Comparison of ENCODE assay signal across 23 cellular contexts in genomic region chr20:53894707-53895384, GRCh38.
DNase-seq lines count a peak whose midpoint lies in the region; ATAC-seq, FAIRE-seq and TF ChIP-seq lines count a peak whose summit lies in the region.
"Had no signal": no experiment of that assay in that cellular context is flagged by ENCODE, and none has a peak within 500 bp of the region (broad histone marks: within the 10 kb centered on the region; RNA-seq: fewer than 3 reads in every experiment).

No MANE protein-coding gene starts in this region.

- no peak for TF ChIP-seq CTCF in OCI-LY1 (IDR thresholded peaks at IDR 0.05; ENCODE audit: low read length)
- TF ChIP-seq CTCF in GM12878 (IDR thresholded peaks at IDR 0.05 in 2 of 3, conservative IDR thresholded peaks at IDR 0.05 in 1 of 3; ENCODE audit: control insufficient read depth in 2 of 3, extremely low read depth in 1 of 3, insufficient read depth in 1 of 3, low read depth in 3 of 3, low read length in 3 of 3), result no peak
- no peak for TF ChIP-seq CTCF in gastrocnemius medialis (IDR thresholded peaks at IDR 0.05 in 4 of 5, conservative IDR thresholded peaks at IDR 0.05 in 1 of 5)

- no peaks in the 10 kb centered on the region for H4K20me1 ChIP-seq in OCI-LY1 (ENCODE audit: insufficient read depth, low read length)
- H4K20me1 ChIP-seq in GM12878 (ENCODE audit: control insufficient read depth, insufficient read depth), result no peaks in the 10 kb centered on the region

- peaks cover 2% of the 10 kb centered on the region for H3K36me3 Mint-ChIP-seq in T-helper 1 cell treated with Interleukin-12 subunit alpha and Interleukin-12 subunit beta and Interleukin-4 antibody, amounts not matched to agents 30 μg/mL and 1 μg/mL, for 36 hours (ENCODE audit: low read depth)
- no peaks in the 10 kb centered on the region for H3K36me3 Mint-ChIP-seq in CD4-positive, CD25-positive, alpha-beta regulatory T cell
- H3K36me3 Mint-ChIP-seq: type B pancreatic cell had no signal

- H3K9ac ChIP-seq in OCI-LY1 (ENCODE audit: low read length), result peak overlapping the region; percentile 77
- H3K9ac ChIP-seq in GM12878 (ENCODE audit: control insufficient read depth, insufficient read depth, low read length), result peak overlapping the region; percentile 16

- no peak overlapping the region for H2AFZ ChIP-seq in OCI-LY1 (ENCODE audit: low read length)
- peak overlapping the region; percentile 60 for H2AFZ ChIP-seq in GM12878 (ENCODE audit: control insufficient read depth, low read depth, low read length)

- intact Hi-C loops in GM12878 (cut with micrococcal nuclease; ENCODE audit: unreplicated experiment) (no loop called here), gastrocnemius medialis (cut with DNase I; ENCODE audit: low total_unique reads) (no loop called here)

- in situ Hi-C loops in GM12878 (cut with MboI), result no loop called here
- in situ Hi-C loops in gastrocnemius medialis (cut with MboI; ENCODE audit: low sequenced_read_pairs in 4 of 4), result no loop called here

- peaks cover 11% of the 10 kb centered on the region for H3F3A ChIP-seq in OCI-LY1 (ENCODE audit: insufficient read depth, low read length)

- CTCF ChIA-PET in GM12878 (lab: Yijun Ruan, JAX), result interaction anchor here (0.6 to 3.0 kb wide), 15 partner anchors 9 to 306 kb away, joined by 3 to 18 read pairs (median 4); no protein-coding TSS in a partner anchor

- RAD21 ChIA-PET in GM12878 (lab: Charles Lee; ENCODE audit: unreplicated experiment), result interaction anchor here (0.6 to 3.0 kb wide), 25 partner anchors 11 to 348 kb away, joined by 3 to 59 read pairs (median 4); no protein-coding TSS in a partner anchor

- H3K9me2 ChIP-seq in OCI-LY1 (ENCODE audit: low read depth, low read length), result no peaks in the 10 kb centered on the region

- H3K4me2 ChIP-seq in OCI-LY1 (ENCODE audit: low read length) (peak overlapping the region; percentile 60), GM12878 (ENCODE audit: control insufficient read depth, insufficient read depth) (peak overlapping the region; percentile 79)

- no peaks in the 10 kb centered on the region for H3K9me3 ChIP-seq in CD4-positive, CD25-positive, alpha-beta regulatory T cell (ENCODE audit: control insufficient read depth in 2 of 2, low read length in 2 of 2)
- no peaks in the 10 kb centered on the region for H3K9me3 ChIP-seq in OCI-LY1 (ENCODE audit: low read length)
- no peaks in the 10 kb centered on the region for H3K9me3 ChIP-seq in GM12878 (replicated peaks; ENCODE audit: control insufficient read depth, insufficient read depth, low read length)
- H3K9me3 ChIP-seq in gastrocnemius medialis, result no peaks in the 10 kb centered on the region
- H3K9me3 ChIP-seq: HAP-1 had no signal

- no TSS peak for BruUV-seq in GM12878 (replicated peaks; lab: Mats Ljungman, UMichigan)

- H3K4me3 ChIP-seq in CD4-positive, CD25-positive, alpha-beta regulatory T cell (ENCODE audit: low read depth, low read length), result no peak overlapping the region
- H3K4me3 ChIP-seq in OCI-LY1 (ENCODE audit: low read depth, low read length, poor library complexity, severe bottlenecking) (peak overlapping the region; percentile 25), GM12878 (peak overlapping the region; percentile 14; the same call in 1 of the 2 replicates), gastrocnemius medialis (no peak overlapping the region), H7 (ENCODE audit: insufficient read depth, low read depth, low read length) (no peak overlapping the region)
- H3K4me3 ChIP-seq: HAP-1 had no signal

- WGBS in GM12878 (ENCODE audit: insufficient coverage, insufficient replicate concordance, low lambda C conversion rate, missing lambda C conversion rate), result 4% methylated on average over 8 of the region's 8 CpGs

- H3K27ac ChIP-seq in CD4-positive, CD25-positive, alpha-beta regulatory T cell (ENCODE audit: insufficient read depth, low read length, poor library complexity, severe bottlenecking), result no peak overlapping the region
- H3K27ac ChIP-seq in OCI-LY1 (ENCODE audit: low read depth, low read length, poor library complexity, severe bottlenecking) (peak overlapping the region; percentile 99), GM12878 (ENCODE audit: control insufficient read depth, insufficient read depth) (peak overlapping the region; percentile 98), gastrocnemius medialis (no peak overlapping the region)
- H3K27ac ChIP-seq: 22Rv1 had no signal

- H3K27ac Mint-ChIP-seq in T-helper 1 cell treated with Interleukin-12 subunit alpha and Interleukin-12 subunit beta and Interleukin-4 antibody, amounts not matched to agents 30 μg/mL and 1 μg/mL, for 36 hours, result peak overlapping the region; percentile 27
- H3K27ac Mint-ChIP-seq in CD4-positive, CD25-positive, alpha-beta regulatory T cell, result peak overlapping the region in 2 of 3 donors; percentile 9 to 43
- H3K27ac Mint-ChIP-seq: type B pancreatic cell had no signal

- POLR2A ChIA-PET in GM12878 (lab: Charles Lee), result interaction anchor here (0.5 to 2.1 kb wide), 19 partner anchors 8 to 245 kb away, joined by 3 to 24 read pairs (median 4); no protein-coding TSS in a partner anchor

- TF ChIP-seq EP300 in GM12878 (IDR thresholded peaks at IDR 0.05; ENCODE audit: borderline replicate concordance in 1 of 2, control insufficient read depth in 1 of 2, low read depth in 2 of 2, low read length in 2 of 2), result no peak

- no peaks in the 10 kb centered on the region for H3K36me3 ChIP-seq in CD4-positive, CD25-positive, alpha-beta regulatory T cell (ENCODE audit: control insufficient read depth, insufficient read depth, low read length)
- no peaks in the 10 kb centered on the region for H3K36me3 ChIP-seq in OCI-LY1 (ENCODE audit: insufficient read depth, low read length)
- no peaks in the 10 kb centered on the region for H3K36me3 ChIP-seq in GM12878 (ENCODE audit: control insufficient read depth in 2 of 2, insufficient read depth in 2 of 2, low read length in 1 of 2)
- H3K36me3 ChIP-seq in gastrocnemius medialis, result no peaks in the 10 kb centered on the region
- no peaks in the 10 kb centered on the region for H3K36me3 ChIP-seq in H7 (replicated peaks; ENCODE audit: control insufficient read depth, insufficient read depth, low read length)
- H3K36me3 ChIP-seq: HAP-1 had no signal

- no peak for TF ChIP-seq RAD21 in GM12878 (IDR thresholded peaks at IDR 0.05; ENCODE audit: insufficient read depth, low read depth, low read length)

- no peak for TF ChIP-seq POLR2A in GM12878 (IDR thresholded peaks at IDR 0.05; ENCODE audit: low read depth, low read length)
- no peak for TF ChIP-seq POLR2A in gastrocnemius medialis (IDR thresholded peaks at IDR 0.05)

- DNase-seq in T-helper 1 cell (no peak), GM12878 (ENCODE audit: low read depth, low spot score) (no peak), 8988T (no peak), gastrocnemius medialis (no peak), H7 (no peak)
- no peak for DNase-seq in CD4-positive, CD25-positive, alpha-beta regulatory T cell
- DNase-seq: activated CD4-positive, CD25-positive, alpha-beta regulatory T cell; activated T-cell treated with anti-CD3 and anti-CD28 coated beads, Interleukin-2, amount 50 U/mL, for 4 hours; Caco-2; DND-41; left ventricle myocardium superior; NCI-H82; OCI-M1 had no signal

- H3K27me3 ChIP-seq in CD4-positive, CD25-positive, alpha-beta regulatory T cell (ENCODE audit: control insufficient read depth, insufficient read depth, low read length), result no peaks in the 10 kb centered on the region
- H3K27me3 ChIP-seq in OCI-LY1 (ENCODE audit: insufficient read depth, low read length), result no peaks in the 10 kb centered on the region
- H3K27me3 ChIP-seq in GM12878 (replicated peaks in 1 of 2; ENCODE audit: control insufficient read depth in 2 of 2, insufficient read depth in 2 of 2, low read length in 1 of 2), result no peaks in the 10 kb centered on the region
- H3K27me3 ChIP-seq in gastrocnemius medialis, result no peaks in the 10 kb centered on the region
- no peaks in the 10 kb centered on the region for H3K27me3 ChIP-seq in H7 (ENCODE audit: control insufficient read depth, insufficient read depth, low read length)

- H3K4me3 Mint-ChIP-seq in T-helper 1 cell treated with Interleukin-12 subunit alpha and Interleukin-12 subunit beta and Interleukin-4 antibody, amounts not matched to agents 30 μg/mL and 1 μg/mL, for 36 hours, result no peak overlapping the region
- H3K4me3 Mint-ChIP-seq in CD4-positive, CD25-positive, alpha-beta regulatory T cell, result peak overlapping the region in 1 of 4 donors; percentile 41
- H3K4me3 Mint-ChIP-seq: activated T-cell treated with anti-CD3 and anti-CD28 coated beads, Interleukin-2, amount 50 U/mL, for 4 hours; neural crest cell; type B pancreatic cell had no signal

- H3K27me3 Mint-ChIP-seq in T-helper 1 cell treated with Interleukin-12 subunit alpha and Interleukin-12 subunit beta and Interleukin-4 antibody, amounts not matched to agents 30 μg/mL and 1 μg/mL, for 36 hours (ENCODE audit: low read depth), result no peaks in the 10 kb centered on the region
- no peaks in the 10 kb centered on the region for H3K27me3 Mint-ChIP-seq in CD4-positive, CD25-positive, alpha-beta regulatory T cell
- H3K27me3 Mint-ChIP-seq: type B pancreatic cell had no signal

- no peak for ATAC-seq in CD4-positive, CD25-positive, alpha-beta regulatory T cell (ENCODE audit: low read depth in 2 of 2)
- ATAC-seq in GM12878, result peak; percentile 7
- no peak for ATAC-seq in gastrocnemius medialis
- ATAC-seq: activated T-cell treated with anti-CD3 and anti-CD28 coated beads, Interleukin-2, amount 50 U/mL, for 4 hours; left ventricle myocardium superior; Right ventricle myocardium inferior; sciatic nerve had no signal

- no peak for FAIRE-seq in GM12878 (lab: Jason Lieb, UNC)
- FAIRE-seq: GM12891, islet of Langerhans had no signal

- no peaks in the 10 kb centered on the region for H3K9me3 Mint-ChIP-seq in T-helper 1 cell treated with Interleukin-12 subunit alpha and Interleukin-12 subunit beta and Interleukin-4 antibody, amounts not matched to agents 30 μg/mL and 1 μg/mL, for 36 hours
- peaks cover 0 to 1% (median 0%) of the 10 kb centered on the region in 7 donors for H3K9me3 Mint-ChIP-seq in CD4-positive, CD25-positive, alpha-beta regulatory T cell
- H3K9me3 Mint-ChIP-seq: activated T-cell treated with anti-CD3 and anti-CD28 coated beads, Interleukin-2, amount 50 U/mL, for 4 hours had no signal

- peaks cover 32% of the 10 kb centered on the region for H3K4me1 Mint-ChIP-seq in T-helper 1 cell treated with Interleukin-12 subunit alpha and Interleukin-12 subunit beta and Interleukin-4 antibody, amounts not matched to agents 30 μg/mL and 1 μg/mL, for 36 hours (ENCODE audit: low read depth)
- H3K4me1 Mint-ChIP-seq in CD4-positive, CD25-positive, alpha-beta regulatory T cell, result peaks cover 14 to 48% (median 35%) of the 10 kb centered on the region in 4 donors

- H3K79me2 ChIP-seq in OCI-LY1 (ENCODE audit: insufficient read depth, low read length), result no peaks in the 10 kb centered on the region
- no peaks in the 10 kb centered on the region for H3K79me2 ChIP-seq in GM12878 (ENCODE audit: control insufficient read depth, insufficient read depth, low read length)

- SMC1A ChIA-PET in GM12878 (lab: Charles Lee; ENCODE audit: uncharacterized antibody, unreplicated experiment), result interaction anchor here (0.7 to 3.0 kb wide), 26 partner anchors 11 to 316 kb away, joined by 3 to 53 read pairs (median 4); no protein-coding TSS in a partner anchor

- H3K4me1 ChIP-seq in CD4-positive, CD25-positive, alpha-beta regulatory T cell (ENCODE audit: control insufficient read depth, insufficient read depth, low read length, poor library complexity, severe bottlenecking), result peaks cover 20% of the 10 kb centered on the region
- H3K4me1 ChIP-seq in OCI-LY1 (ENCODE audit: insufficient read depth, low read length, severe bottlenecking), result peaks cover 80% of the 10 kb centered on the region
- peaks cover 36% of the 10 kb centered on the region for H3K4me1 ChIP-seq in GM12878 (ENCODE audit: control insufficient read depth, insufficient read depth, low read length)
- peaks cover 0 to 12% of the 10 kb centered on the region in 2 donors for H3K4me1 ChIP-seq in gastrocnemius medialis

Comparison
In these comparisons a context has a peak if more than half of its experiments do, and no peak if none do; other contexts are left out.
1. H3K27ac ChIP-seq: peak in OCI-LY1 (single experiment) and GM12878 (single experiment); none in CD4-positive, CD25-positive, alpha-beta regulatory T cell (single experiment) and gastrocnemius medialis (0 of 4).
2. H3K4me3 ChIP-seq: peak in OCI-LY1 (single experiment) and GM12878 (single experiment); none in CD4-positive, CD25-positive, alpha-beta regulatory T cell (single experiment), gastrocnemius medialis (0 of 4) and H7 (single experiment).